Comparison of ENCODE assay signal across 26 cellular contexts in the genomic region with DNA sequence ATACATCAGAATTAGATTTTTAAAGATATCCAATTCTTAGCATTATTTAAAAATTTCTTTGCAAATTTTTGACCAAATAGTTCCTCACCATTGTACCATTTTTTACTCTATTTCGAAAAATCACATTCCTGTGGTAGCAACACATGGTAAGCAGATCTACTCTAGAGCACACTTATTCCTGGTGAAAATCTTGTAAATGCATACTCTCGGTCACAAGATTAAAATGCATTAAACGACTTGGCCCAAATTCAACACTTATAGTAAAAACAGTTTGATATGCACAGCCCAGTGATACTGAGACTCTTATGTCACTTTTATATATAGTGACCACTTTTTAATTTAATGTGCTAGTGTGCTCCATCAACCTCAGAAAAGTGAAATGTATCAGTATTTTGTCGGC.
DNase-seq lines count a peak whose midpoint lies in the region; ATAC-seq and TF ChIP-seq lines count a peak whose summit lies in the region.
"Had no signal": no experiment of that assay in that cellular context is flagged by ENCODE, and none has a peak within 500 bp of the region (broad histone marks: within the 10 kb centered on the region; RNA-seq: fewer than 3 reads in every experiment).

No MANE protein-coding gene starts in this region.

- no peak overlapping the region for H4K8ac ChIP-seq in IMR-90 (ENCODE audit: low read depth in 2 of 2, low read length in 2 of 2)

- POLR2A ChIA-PET in IMR-90 (lab: Charles Lee; ENCODE audit: unreplicated experiment) = no interaction called here
- POLR2A ChIA-PET in CD8-positive, alpha-beta T cell (lab: Charles Lee) = no interaction called here

- CTCF ChIA-PET in IMR-90 (lab: Yijun Ruan, JAX) = no interaction called here
- CTCF ChIA-PET in CD8-positive, alpha-beta T cell (lab: Charles Lee) = no interaction called here

- no peak overlapping the region; the same call in 1 of the 2 replicates for H3K18ac ChIP-seq in IMR-90 (ENCODE audit: low read depth, low read length)

- H3K27ac ChIP-seq in IMR-90 (ENCODE audit: insufficient read depth, low read length) = no peak overlapping the region
- no peak overlapping the region for H3K27ac ChIP-seq in fibroblast of lung (ENCODE audit: insufficient read depth, low read length)
- H3K27ac ChIP-seq in psoas muscle = no peak overlapping the region
- no peak overlapping the region for H3K27ac ChIP-seq in CD8-positive, alpha-beta T cell (ENCODE audit: low read depth, low read length)
- H3K27ac ChIP-seq: breast epithelium, colonic mucosa, neutrophil, SJCRH30, stomach, tibial artery had no signal

- H2AK9ac ChIP-seq in IMR-90 (replicated peaks; ENCODE audit: low read depth, low read length, poor library complexity) = no peak overlapping the region

- H3K27me3 ChIP-seq in IMR-90 (ENCODE audit: control insufficient read depth, insufficient read depth, low read length) (no peaks in the 10 kb centered on the region), fibroblast of lung (ENCODE audit: control insufficient read depth, insufficient read depth, low read length) (no peaks in the 10 kb centered on the region), psoas muscle (ENCODE audit: insufficient read depth in 3 of 3, low read length in 2 of 3) (no peaks in the 10 kb centered on the region)
- no peaks in the 10 kb centered on the region for H3K27me3 ChIP-seq in CD8-positive, alpha-beta T cell (ENCODE audit: insufficient read depth, low read length)
- H3K27me3 ChIP-seq: breast epithelium, colonic mucosa, neutrophil, SJCRH30, stomach, tibial artery had no signal

- H2BK120ac ChIP-seq in IMR-90 (ENCODE audit: low read depth, low read length) = no peak overlapping the region

- H3K36me3 ChIP-seq in IMR-90 (ENCODE audit: control insufficient read depth, insufficient read depth, low read length) = no peaks in the 10 kb centered on the region
- H3K36me3 ChIP-seq in fibroblast of lung (ENCODE audit: control insufficient read depth, insufficient read depth, low read length) = no peaks in the 10 kb centered on the region
- no peaks in the 10 kb centered on the region for H3K36me3 ChIP-seq in psoas muscle (ENCODE audit: insufficient read depth in 1 of 2, low read depth in 1 of 2)
- no peaks in the 10 kb centered on the region for H3K36me3 ChIP-seq in CD8-positive, alpha-beta T cell (ENCODE audit: insufficient read depth, low read length)
- H3K36me3 ChIP-seq: breast epithelium, colonic mucosa, neutrophil, SJCRH30, stomach, tibial artery had no signal

- no peaks in the 10 kb centered on the region for H3K9me3 Mint-ChIP-seq in CD8-positive, alpha-beta T cell
- H3K9me3 Mint-ChIP-seq: activated B cell treated with CpG ODN at 0.5 μM for 24 hours had no signal

- intact Hi-C loops in IMR-90 (cut with micrococcal nuclease) = no loop called here
- intact Hi-C loops in psoas muscle (cut with DNase I) = no loop called here
- intact Hi-C loops in CD8-positive, alpha-beta T cell (cut with DNase I, micrococcal nuclease) = no loop called here

- H3K9me3 ChIP-seq in IMR-90 (ENCODE audit: control insufficient read depth, insufficient read depth, low read length) = no peaks in the 10 kb centered on the region
- H3K9me3 ChIP-seq in fibroblast of lung (ENCODE audit: control insufficient read depth, insufficient read depth, low read depth, low read length) = no peaks in the 10 kb centered on the region
- no peaks in the 10 kb centered on the region for H3K9me3 ChIP-seq in psoas muscle
- H3K9me3 ChIP-seq in CD8-positive, alpha-beta T cell (ENCODE audit: low read length) = no peaks in the 10 kb centered on the region
- H3K9me3 ChIP-seq: breast epithelium, colonic mucosa, neutrophil, SJCRH30, stomach, tibial artery had no signal

- H3K23ac ChIP-seq in IMR-90 (ENCODE audit: low read depth, low read length) = no peak overlapping the region

- in situ Hi-C loops in IMR-90 (cut with MboI; ENCODE audit: low sequenced_read_pairs) = no loop called here

- WGBS in IMR-90 (ENCODE audit: extremely low coverage in 2 of 2, insufficient read length in 1 of 2), 2 experiments = no CpG with 5 or more reads among the region's 4 CpGs
- 78 to 82% (median 78%) methylated on average over 4 of the region's 4 CpGs for WGBS in psoas muscle, 3 donors

- H3K36me3 Mint-ChIP-seq in CD8-positive, alpha-beta T cell = no peaks in the 10 kb centered on the region
- H3K36me3 Mint-ChIP-seq: CD14-positive monocyte, memory B cell, T-cell had no signal

- H2BK15ac ChIP-seq in IMR-90 (ENCODE audit: low read depth, low read length) = no peak overlapping the region

- H4K20me1 ChIP-seq in IMR-90 (ENCODE audit: insufficient read depth, low read length) (no peaks in the 10 kb centered on the region), fibroblast of lung (ENCODE audit: control insufficient read depth, extremely low read depth, insufficient read depth, low read length) (no peaks in the 10 kb centered on the region)

- peak; percentile 23 for DNase-seq in AG20443 (ENCODE audit: low spot score)
- DNase-seq in IMR-90 = peak; percentile 58
- peak; percentile 41 to 46 for DNase-seq in fibroblast of lung (ENCODE audit: low read depth in 2 of 2)
- no peak for DNase-seq in psoas muscle
- DNase-seq in CD8-positive, alpha-beta T cell = no peak
- DNase-seq in hepatic stellate cell (ENCODE audit: low spot score) = no peak
- no peak for DNase-seq in SIG-M5 (lab: John Stamatoyannopoulos, UW)
- DNase-seq: activated B cell treated with CpG ODN at 0.5 μM for 24 hours; activated CD4-positive, alpha-beta T cell treated with anti-CD3 and anti-CD28 coated beads, Interleukin-2, amount 50 U/mL, for 4 hours; activated naive CD4-positive, alpha-beta T cell treated with Interleukin-2 at 50 U/mL for 16 hours; amygdala; colonic mucosa; effector memory CD4-positive, alpha-beta T cell; KBM-7; MM.1S; NCI-H2029 treated with DMSO at 0.1 percent for 48 hours; SJCRH30; stomach; T-cell; tibial artery had no signal

- H3K4me1 Mint-ChIP-seq in CD8-positive, alpha-beta T cell (ENCODE audit: low read depth) = peaks cover 12% of the 10 kb centered on the region

- no peaks in the 10 kb centered on the region for H3K9me1 ChIP-seq in IMR-90 (ENCODE audit: insufficient read depth, low read length)

- H3K4me3 ChIP-seq in IMR-90 (ENCODE audit: insufficient read depth, low read depth, low read length) = no peak overlapping the region
- no peak overlapping the region for H3K4me3 ChIP-seq in fibroblast of lung (replicated peaks in 1 of 4; ENCODE audit: control extremely low read depth in 1 of 4, insufficient read depth in 1 of 4, low read depth in 3 of 4, low read length in 4 of 4)
- H3K4me3 ChIP-seq in psoas muscle = peak overlapping the region; percentile 42
- H3K4me3 ChIP-seq in CD8-positive, alpha-beta T cell (ENCODE audit: low read depth, low read length) = no peak overlapping the region
- H3K4me3 ChIP-seq: breast epithelium, colonic mucosa, SJCRH30, stomach, tibial artery had no signal

- no peak for TF ChIP-seq CTCF in IMR-90 (conservative IDR thresholded peaks at IDR 0.05; ENCODE audit: low read depth, low read length)
- no peak for TF ChIP-seq CTCF in fibroblast of lung (conservative IDR thresholded peaks at IDR 0.05 in 1 of 2, IDR thresholded peaks at IDR 0.05 in 1 of 2; ENCODE audit: low read depth in 1 of 2, low read length in 2 of 2)
- TF ChIP-seq CTCF in psoas muscle (IDR thresholded peaks at IDR 0.05) = no peak
- no peak for TF ChIP-seq CTCF in CD8-positive, alpha-beta T cell (IDR thresholded peaks at IDR 0.05)

- no peak overlapping the region for H4K91ac ChIP-seq in IMR-90 (ENCODE audit: insufficient read depth, low read depth, low read length)

- H3K79me1 ChIP-seq in IMR-90 (ENCODE audit: low read depth in 1 of 2, low read length in 2 of 2) = no peaks in the 10 kb centered on the region

- H3K27me3 Mint-ChIP-seq in CD8-positive, alpha-beta T cell (ENCODE audit: low read depth) = no peaks in the 10 kb centered on the region
- H3K27me3 Mint-ChIP-seq: activated B cell treated with CpG ODN at 0.5 μM for 24 hours, memory B cell, T-cell had no signal

- H2AFZ ChIP-seq in IMR-90 (replicated peaks; ENCODE audit: low read length, poor library complexity) (no peak overlapping the region), fibroblast of lung (ENCODE audit: low read length) (no peak overlapping the region)

- H3K4me1 ChIP-seq in IMR-90 (ENCODE audit: control insufficient read depth, insufficient read depth, low read length) (peaks cover under 1% of the 10 kb centered on the region; the same call in 1 of the 2 replicates), fibroblast of lung (ENCODE audit: control insufficient read depth, extremely low read depth, insufficient read depth, low read length) (no peaks in the 10 kb centered on the region), psoas muscle (peaks cover 26% of the 10 kb centered on the region)
- no peaks in the 10 kb centered on the region for H3K4me1 ChIP-seq in CD8-positive, alpha-beta T cell (ENCODE audit: insufficient read depth, low read length)
- H3K4me1 ChIP-seq: breast epithelium, colonic mucosa had no signal

- no peak overlapping the region for H2BK20ac ChIP-seq in IMR-90 (ENCODE audit: low read depth, low read length)

- no peak overlapping the region for H2AK5ac ChIP-seq in IMR-90 (ENCODE audit: low read depth, low read length)

- no peak overlapping the region for H2BK5ac ChIP-seq in IMR-90 (ENCODE audit: low read depth, low read length, poor library complexity, severe bottlenecking)

- no peaks in the 10 kb centered on the region for H3K79me2 ChIP-seq in fibroblast of lung (ENCODE audit: control insufficient read depth, insufficient read depth, low read length)

- H3K56ac ChIP-seq in IMR-90 (ENCODE audit: extremely low read depth, insufficient read depth, low read length) = no peak overlapping the region

- no peak for TF ChIP-seq RAD21 in IMR-90 (IDR thresholded peaks at IDR 0.05; ENCODE audit: low read length)

- H4K5ac ChIP-seq in IMR-90 (ENCODE audit: low read depth, low read length) = no peak overlapping the region

- BruUV-seq in IMR-90 (replicated peaks; lab: Mats Ljungman, UMichigan) = no TSS peak

- H3K9ac ChIP-seq in IMR-90 (ENCODE audit: low read depth, low read length) (no peak overlapping the region), fibroblast of lung (ENCODE audit: insufficient read depth, low read length) (no peak overlapping the region)

- no peak overlapping the region for H3K27ac Mint-ChIP-seq in CD8-positive, alpha-beta T cell
- H3K27ac Mint-ChIP-seq: activated B cell treated with CpG ODN at 0.5 μM for 24 hours, CD14-positive monocyte, memory B cell, T-cell had no signal

- no peak overlapping the region for H3K4me3 Mint-ChIP-seq in CD8-positive, alpha-beta T cell
- H3K4me3 Mint-ChIP-seq: activated B cell treated with CpG ODN at 0.5 μM for 24 hours, CD14-positive monocyte, memory B cell, T-cell had no signal

- H3K14ac ChIP-seq in IMR-90 (replicated peaks; ENCODE audit: low read depth, low read length) = no peak overlapping the region

- ATAC-seq in IMR-90 (ENCODE audit: low read depth) (peak; percentile 33; the same call in 1 of the 2 replicates), psoas muscle (no peak), HG03521 (IDR thresholded peaks at IDR 0.05; ENCODE audit: unreplicated experiment) (no peak)
- ATAC-seq in CD8-positive, alpha-beta T cell = no peak
- ATAC-seq: left lobe of liver, T-cell had no signal

- dilution Hi-C loops in IMR-90 (cut with HindIII; ENCODE audit: low sequenced_read_pairs, unreplicated experiment) = no loop called here

- no peak overlapping the region for H3K4ac ChIP-seq in IMR-90 (ENCODE audit: low read depth, low read length)

- no peak overlapping the region for H3K4me2 ChIP-seq in IMR-90 (ENCODE audit: low read depth, low read length)
- H3K4me2 ChIP-seq in fibroblast of lung (ENCODE audit: extremely low read depth, insufficient read depth, low read length) = no peak overlapping the region

- no peak for TF ChIP-seq POLR2A in IMR-90 (IDR thresholded peaks at IDR 0.05; ENCODE audit: low read depth, low read length)

Comparison
In these comparisons a context has a peak if more than half of its experiments do, and no peak if none do; other contexts are left out.
1. DNase-seq: peak in AG20443 (single experiment), IMR-90 (single experiment) and fibroblast of lung (2 of 2); none in psoas muscle (0 of 2), CD8-positive, alpha-beta T cell (0 of 7), hepatic stellate cell (single experiment) and SIG-M5 (single experiment).